10 cellular contexts compared by ENCODE assay signal in genomic region chr10:55628260-55628701, GRCh38.
DNase-seq lines count a peak whose midpoint lies in the region; ATAC-seq and TF ChIP-seq lines count a peak whose summit lies in the region.
"Had no signal": no experiment of that assay in that cellular context is flagged by ENCODE, and none has a peak within 500 bp of the region (broad histone marks: within the 10 kb centered on the region; RNA-seq: fewer than 3 reads in every experiment).

No MANE protein-coding gene starts in this region.

- no peaks in the 10 kb centered on the region for H3K36me3 ChIP-seq in right lobe of liver
- H3K36me3 ChIP-seq in suprapubic skin = no peaks in the 10 kb centered on the region

- no peak for TF ChIP-seq EP300 in suprapubic skin (IDR thresholded peaks at IDR 0.05)

- H3K27me3 ChIP-seq in right lobe of liver (peaks cover 0 to 10% of the 10 kb centered on the region in 2 donors), suprapubic skin (peaks cover 48% of the 10 kb centered on the region)

- WGBS in right lobe of liver (ENCODE audit: insufficient coverage, low coverage, low lambda C conversion rate, missing lambda C conversion rate) = 2% methylated on average over 9 of the region's 30 CpGs
- WGBS in suprapubic skin = 1% methylated on average over 22 of the region's 30 CpGs

- ATAC-seq in right lobe of liver (peak in 2 of 4 donors; percentile 8 to 9), HG02610 (IDR thresholded peaks at IDR 0.05; ENCODE audit: unreplicated experiment) (no peak)

- H3K4me3 ChIP-seq in right lobe of liver = no peak overlapping the region
- H3K4me3 ChIP-seq in suprapubic skin = peak overlapping the region; percentile 31

- DNase-seq in NCI-H510A treated with DMSO at 0.1 percent for 48 hours (lab: John Stamatoyannopoulos, UW) (peak; percentile 3), chondrocyte (ENCODE audit: low spot score) (no peak), right lobe of liver (peak; percentile 33 to 51 (median 47)), suprapubic skin (ENCODE audit: low spot score in 2 of 2) (peak; percentile 55 to 77), NCI-H2029 (lab: John Stamatoyannopoulos, UW) (no peak), GM19240 (ENCODE audit: insufficient read length, low spot score) (no peak)
- DNase-seq: naive B cell had no signal

- H3K4me3 Mint-ChIP-seq in chondrocyte (ENCODE audit: unreplicated experiment) = peak overlapping the region; percentile 41
- H3K4me3 Mint-ChIP-seq: activated naive CD8-positive, alpha-beta T cell had no signal

- peaks cover 0 to 11% (median 0%) of the 10 kb centered on the region in 4 donors for H3K4me1 ChIP-seq in right lobe of liver
- peaks cover 18% of the 10 kb centered on the region for H3K4me1 ChIP-seq in suprapubic skin

- TF ChIP-seq POLR2A in right lobe of liver (IDR thresholded peaks at IDR 0.05) = no peak
- TF ChIP-seq POLR2A in suprapubic skin (IDR thresholded peaks at IDR 0.05) = no peak

- H3K27ac ChIP-seq in right lobe of liver (no peak overlapping the region), suprapubic skin (no peak overlapping the region)
- H3K27ac ChIP-seq: VCaP had no signal

- H3K9me3 ChIP-seq in right lobe of liver (no peaks in the 10 kb centered on the region), suprapubic skin (no peaks in the 10 kb centered on the region)

- H3K27me3 Mint-ChIP-seq in chondrocyte (ENCODE audit: low read depth) = peaks cover 43% of the 10 kb centered on the region

- H3K27ac Mint-ChIP-seq in chondrocyte (ENCODE audit: unreplicated experiment) = no peak overlapping the region
- H3K27ac Mint-ChIP-seq: activated naive CD8-positive, alpha-beta T cell; naive B cell had no signal

- peaks cover 27% of the 10 kb centered on the region for H3K4me1 Mint-ChIP-seq in chondrocyte (ENCODE audit: low read depth)

- intact Hi-C loops in right lobe of liver (cut with DNase I) = no loop called here

- H3K9me3 Mint-ChIP-seq in chondrocyte (ENCODE audit: low read depth) = no peaks in the 10 kb centered on the region

- H3K36me3 Mint-ChIP-seq in chondrocyte (ENCODE audit: low read depth) = no peaks in the 10 kb centered on the region
- H3K36me3 Mint-ChIP-seq: activated naive CD8-positive, alpha-beta T cell had no signal

- TF ChIP-seq CTCF in chondrocyte (IDR thresholded peaks at IDR 0.05) (no peak), right lobe of liver (IDR thresholded peaks at IDR 0.05) (no peak), suprapubic skin (IDR thresholded peaks at IDR 0.05) (no peak)

Comparison
In these comparisons a context has a peak if more than half of its experiments do, and no peak if none do; other contexts are left out.
1. DNase-seq: peak in NCI-H510A treated with DMSO at 0.1 percent for 48 hours (single experiment), right lobe of liver (3 of 3) and suprapubic skin (2 of 2); none in chondrocyte (single experiment), NCI-H2029 (single experiment) and GM19240 (single experiment).